In genomic region chr19:55259540-55260210, GRCh38 we compare ENCODE assay signal across 7 cellular contexts. TPM values are rescaled to one million over a fixed set of nuclear protein-coding genes. Genes with fewer than 3 reads are reported as not detected.
DNase-seq lines count a peak whose midpoint lies in the region; ATAC-seq lines count a peak whose summit lies in the region.

No MANE protein-coding gene starts in this region.

- peak overlapping the region; percentile 81 for H3K4me3 Mint-ChIP-seq in activated CD8-positive, alpha-beta T cell treated with anti-CD3 and anti-CD28 coated beads, Interleukin-2, amount 10 ng/mL, durations not matched to agents 7 days and 5 days
- H3K4me3 Mint-ChIP-seq in stimulated activated naive B cell treated with anti-CD40 and anti-IgM and Interleukin-4, amounts not matched to agents 10 μg/mL and 1 μg/mL and 100 μg/mL, for 72 hours, result peak overlapping the region; percentile 77 to 98

- peaks cover 18% of the 10 kb centered on the region for H3K4me1 ChIP-seq in right cardiac atrium (ENCODE audit: control insufficient read depth, insufficient read depth, low read length)

- CTCF ChIA-PET in activated CD8-positive, alpha-beta T cell treated with anti-CD3 and anti-CD28 coated beads, Interleukin-2, amount 10 ng/mL, durations not matched to agents 7 days and 5 days (lab: Charles Lee), result interaction anchor here (0.6 to 1.5 kb wide), 7 partner anchors 17 to 244 kb away, joined by 3 to 5 read pairs (median 4); partner anchors contain the start of genes HSPBP1 and KMT5C

- no peaks in the 10 kb centered on the region for H3K27me3 ChIP-seq in right cardiac atrium (ENCODE audit: control insufficient read depth, insufficient read depth)

- no peak for ATAC-seq in activated CD8-positive, alpha-beta T cell treated with anti-CD3 and anti-CD28 coated beads, Interleukin-2, amount 10 ng/mL, durations not matched to agents 7 days and 5 days
- no peak for ATAC-seq in right cardiac atrium
- no peak for ATAC-seq in stimulated activated naive B cell treated with anti-CD40 and anti-IgM and Interleukin-4, amounts not matched to agents 10 μg/mL and 1 μg/mL and 100 μg/mL, for 72 hours (replicated peaks)

- POLR2A ChIA-PET in activated CD8-positive, alpha-beta T cell treated with anti-CD3 and anti-CD28 coated beads, Interleukin-2, amount 10 ng/mL, durations not matched to agents 7 days and 5 days (lab: Charles Lee), result interaction anchor here (0.7 to 3.1 kb wide), 27 partner anchors 8 to 365 kb away, joined by 3 to 35 read pairs (median 4); partner anchors contain the start of genes BRSK1, HSPBP1, KMT5C and PPP1R12C

- H3K27ac Mint-ChIP-seq in activated CD8-positive, alpha-beta T cell treated with anti-CD3 and anti-CD28 coated beads, Interleukin-2, amount 10 ng/mL, durations not matched to agents 7 days and 5 days, result peak overlapping the region; percentile 98
- H3K27ac Mint-ChIP-seq in stimulated activated naive B cell treated with anti-CD40 and anti-IgM and Interleukin-4, amounts not matched to agents 10 μg/mL and 1 μg/mL and 100 μg/mL, for 72 hours, result peak overlapping the region; percentile 98

- no peaks in the 10 kb centered on the region for H3K9me3 ChIP-seq in right cardiac atrium (ENCODE audit: control insufficient read depth, low read length)

- intact Hi-C loops in right cardiac atrium (cut with DNase I), result loop anchor here in 1 of 4 donors (2.0 kb wide), 1 partner anchor 19 kb away; no protein-coding TSS in a partner anchor

- H3K27me3 Mint-ChIP-seq in activated CD8-positive, alpha-beta T cell treated with anti-CD3 and anti-CD28 coated beads, Interleukin-2, amount 10 ng/mL, durations not matched to agents 7 days and 5 days (ENCODE audit: low read depth), result no peaks in the 10 kb centered on the region
- no peaks in the 10 kb centered on the region for H3K27me3 Mint-ChIP-seq in stimulated activated naive B cell treated with anti-CD40 and anti-IgM and Interleukin-4, amounts not matched to agents 10 μg/mL and 1 μg/mL and 100 μg/mL, for 72 hours

- peaks cover 35% of the 10 kb centered on the region for H3K36me3 Mint-ChIP-seq in activated CD8-positive, alpha-beta T cell treated with anti-CD3 and anti-CD28 coated beads, Interleukin-2, amount 10 ng/mL, durations not matched to agents 7 days and 5 days (ENCODE audit: low read depth)
- peaks cover 37 to 45% of the 10 kb centered on the region in 2 donors for H3K36me3 Mint-ChIP-seq in stimulated activated naive B cell treated with anti-CD40 and anti-IgM and Interleukin-4, amounts not matched to agents 10 μg/mL and 1 μg/mL and 100 μg/mL, for 72 hours

- peaks cover 26% of the 10 kb centered on the region for H3K4me1 Mint-ChIP-seq in activated CD8-positive, alpha-beta T cell treated with anti-CD3 and anti-CD28 coated beads, Interleukin-2, amount 10 ng/mL, durations not matched to agents 7 days and 5 days (ENCODE audit: low read depth)
- H3K4me1 Mint-ChIP-seq in stimulated activated naive B cell treated with anti-CD40 and anti-IgM and Interleukin-4, amounts not matched to agents 10 μg/mL and 1 μg/mL and 100 μg/mL, for 72 hours, result peaks cover 21 to 46% of the 10 kb centered on the region in 2 donors

- H3K27ac ChIP-seq in right cardiac atrium (ENCODE audit: low read length), result peak overlapping the region; percentile 76

- no peaks in the 10 kb centered on the region for H3K9me3 Mint-ChIP-seq in activated CD8-positive, alpha-beta T cell treated with anti-CD3 and anti-CD28 coated beads, Interleukin-2, amount 10 ng/mL, durations not matched to agents 7 days and 5 days (ENCODE audit: insufficient read depth)
- no peaks in the 10 kb centered on the region for H3K9me3 Mint-ChIP-seq in stimulated activated naive B cell treated with anti-CD40 and anti-IgM and Interleukin-4, amounts not matched to agents 10 μg/mL and 1 μg/mL and 100 μg/mL, for 72 hours

- WGBS in right cardiac atrium, result 44% methylated on average over 29 of the region's 29 CpGs

- DNase-seq in Jurkat, Clone E6-1 (ENCODE audit: low read depth, low spot score), result no peak
- no peak for DNase-seq in activated CD8-positive, alpha-beta T cell treated with anti-CD3 and anti-CD28 coated beads, Interleukin-2, amount 10 ng/mL, durations not matched to agents 7 days and 5 days
- DNase-seq in right cardiac atrium, result peak; percentile 46 to 81 (median 69)
- DNase-seq in stimulated activated naive B cell treated with anti-CD40 and anti-IgM and Interleukin-4, amounts not matched to agents 10 μg/mL and 1 μg/mL and 100 μg/mL, for 72 hours, result no peak
- no peak for DNase-seq in activated effector memory CD4-positive, alpha-beta T cell treated with anti-CD3 and anti-CD28 coated beads, Interleukin-2, amount 50 U/mL, for 16 hours
- DNase-seq in occipital lobe (lab: John Stamatoyannopoulos, UW), result no peak
- no peak for DNase-seq in AG20443 (ENCODE audit: low spot score)

- H3K4me3 ChIP-seq in Jurkat, Clone E6-1 (ENCODE audit: low read length), result peak overlapping the region; percentile 83
- peak overlapping the region; percentile 66 for H3K4me3 ChIP-seq in right cardiac atrium (ENCODE audit: low read length)

RNA-seq across cellular contexts. Expression of gene PPP6R1, which starts 0.9 kb away (rescaled TPM):
- polyA plus RNA-seq in Jurkat, Clone E6-1 (2012; ENCODE audit: insufficient read depth, insufficient read length), result 249 TPM
- total RNA-seq in activated CD8-positive, alpha-beta T cell treated with anti-CD3 and anti-CD28 coated beads, Interleukin-2, amount 10 ng/mL, durations not matched to agents 7 days and 5 days, result 100 to 1,000 TPM; 256 to 265 TPM
- total RNA-seq in right cardiac atrium (10 to 100 TPM; 39.3 to 43.5 (median 41.4) TPM), occipital lobe (11.4 TPM)
- 31.7 TPM for polyA plus RNA-seq in right cardiac atrium

RNA-seq across cellular contexts. Expression of gene HSPBP1, which starts 20.2 kb away (rescaled TPM):
- polyA plus RNA-seq in Jurkat, Clone E6-1 (2012; ENCODE audit: insufficient read depth, insufficient read length), result 64.3 TPM
- 10 to 100 TPM; 31.1 to 32.7 TPM for total RNA-seq in activated CD8-positive, alpha-beta T cell treated with anti-CD3 and anti-CD28 coated beads, Interleukin-2, amount 10 ng/mL, durations not matched to agents 7 days and 5 days
- total RNA-seq in right cardiac atrium (10 to 100 TPM; 27.7 to 35.1 (median 31.3) TPM), occipital lobe (23.4 TPM)
- polyA plus RNA-seq in right cardiac atrium, result 48.0 TPM

RNA-seq across cellular contexts. Expression of gene BRSK1, which starts 24.1 kb away (rescaled TPM):
- 9.7 TPM for polyA plus RNA-seq in Jurkat, Clone E6-1 (2012; ENCODE audit: insufficient read depth, insufficient read length)
- 1 to 10 TPM; 7.3 to 7.5 TPM for total RNA-seq in activated CD8-positive, alpha-beta T cell treated with anti-CD3 and anti-CD28 coated beads, Interleukin-2, amount 10 ng/mL, durations not matched to agents 7 days and 5 days
- total RNA-seq in right cardiac atrium (10 to 100 TPM; 17.2 to 20.5 (median 19.5) TPM), occipital lobe (67.1 TPM)
- polyA plus RNA-seq in right cardiac atrium, result 11.9 TPM

RNA-seq across cellular contexts. Expression of gene TMEM86B, which starts 31.1 kb away (rescaled TPM):
- 9.9 TPM for polyA plus RNA-seq in Jurkat, Clone E6-1 (2012; ENCODE audit: insufficient read depth, insufficient read length)
- total RNA-seq in activated CD8-positive, alpha-beta T cell treated with anti-CD3 and anti-CD28 coated beads, Interleukin-2, amount 10 ng/mL, durations not matched to agents 7 days and 5 days, result 10 to 100 TPM; 11.0 to 13.8 TPM
- total RNA-seq in right cardiac atrium (1 to 10 TPM in 3 of 4 donors, under 1 TPM in 1; 0.80 to 2.1 (median 1.3) TPM), occipital lobe (0.78 TPM)
- polyA plus RNA-seq in right cardiac atrium, result 1.6 TPM

RNA-seq across cellular contexts. Expression of gene PTPRH, which starts 50.4 kb away (rescaled TPM):
- not detected for polyA plus RNA-seq in Jurkat, Clone E6-1 (2012; ENCODE audit: insufficient read depth, insufficient read length)
- total RNA-seq in activated CD8-positive, alpha-beta T cell treated with anti-CD3 and anti-CD28 coated beads, Interleukin-2, amount 10 ng/mL, durations not matched to agents 7 days and 5 days, result not detected
- total RNA-seq in right cardiac atrium, result 1 to 10 TPM in 2 of 4 donors, under 1 TPM in 2; 0.14 to 3.1 (median 0.75) TPM
- polyA plus RNA-seq in right cardiac atrium, result 0.72 TPM
- 0.47 TPM for total RNA-seq in occipital lobe

Comparison
In these comparisons a context has a peak if more than half of its experiments do, and no peak if none do; other contexts are left out.
1. DNase-seq: peak in right cardiac atrium (3 of 3); none in Jurkat, Clone E6-1 (single experiment), activated CD8-positive, alpha-beta T cell treated with anti-CD3 and anti-CD28 coated beads, Interleukin-2, amount 10 ng/mL, durations not matched to agents 7 days and 5 days (single experiment), stimulated activated naive B cell treated with anti-CD40 and anti-IgM and Interleukin-4, amounts not matched to agents 10 μg/mL and 1 μg/mL and 100 μg/mL, for 72 hours (single experiment), activated effector memory CD4-positive, alpha-beta T cell treated with anti-CD3 and anti-CD28 coated beads, Interleukin-2, amount 50 U/mL, for 16 hours (single experiment), occipital lobe (single experiment) and AG20443 (single experiment).
2. RNA of gene PPP6R1, which starts 0.9 kb away (total RNA-seq): 256 to 265 TPM in activated CD8-positive, alpha-beta T cell treated with anti-CD3 and anti-CD28 coated beads, Interleukin-2, amount 10 ng/mL, durations not matched to agents 7 days and 5 days; 39.3 to 43.5 TPM in right cardiac atrium and 11.4 TPM in occipital lobe (single experiment); every median in the first group is over 4 times any median in the second.